In genomic region chr1:244305776-244306341, GRCh38 we compare ENCODE assay signal across 14 cellular contexts.
DNase-seq lines count a peak whose midpoint lies in the region; ATAC-seq and TF ChIP-seq lines count a peak whose summit lies in the region.
"Had no signal": no experiment of that assay in that cellular context is flagged by ENCODE, and none has a peak within 500 bp of the region (broad histone marks: within the 10 kb centered on the region; RNA-seq: fewer than 3 reads in every experiment).

No MANE protein-coding gene starts in this region.

- H3K4me1 Mint-ChIP-seq in CD8-positive, alpha-beta T cell (ENCODE audit: low read depth): no peaks in the 10 kb centered on the region
- H3K4me1 Mint-ChIP-seq in dendritic cell treated with granulocyte-macrophage colony-stimulating factor and Interleukin-4, amounts not matched to agents 40 ng/mL and 50 ng/mL, for 4 days (ENCODE audit: low read depth): peaks cover 46% of the 10 kb centered on the region

- peak overlapping the region; percentile 4 for H2BK5ac ChIP-seq in trophoblast cell (ENCODE audit: low read depth, low read length, poor library complexity)

- no peak overlapping the region for H3K18ac ChIP-seq in trophoblast cell (ENCODE audit: low read length)

- no peaks in the 10 kb centered on the region for H3K79me2 ChIP-seq in trophoblast cell (ENCODE audit: control insufficient read depth, insufficient read depth, low read length, poor library complexity)

- no peaks in the 10 kb centered on the region for H3K4me1 ChIP-seq in CD8-positive, alpha-beta T cell (ENCODE audit: insufficient read depth, low read length)
- peaks cover 5% of the 10 kb centered on the region in 2 donors for H3K4me1 ChIP-seq in adrenal gland (replicated peaks in 1 of 2)
- H3K4me1 ChIP-seq in trophoblast cell (ENCODE audit: control insufficient read depth in 1 of 2, insufficient read depth in 2 of 2, low read length in 2 of 2): peaks cover 12 to 13% of the 10 kb centered on the region in 2 experiments
- H3K4me1 ChIP-seq in BE2C: no peaks in the 10 kb centered on the region

- no peak for DNase-seq in CD8-positive, alpha-beta T cell
- DNase-seq in adrenal gland (peak; percentile 52 to 76 (median 69)), trophoblast cell (no peak), SW480 (ENCODE audit: low spot score) (no peak), BE2C (no peak)
- DNase-seq: ACHN; CD4-positive, alpha-beta T cell; DMS153; DMS79; GDM1; HCEC 1CT had no signal

- H2BK120ac ChIP-seq in trophoblast cell (ENCODE audit: insufficient read depth, low read length, poor library complexity): peak overlapping the region; percentile 7

- H3K4ac ChIP-seq in trophoblast cell (ENCODE audit: low read depth, low read length): no peak overlapping the region

- H3K23ac ChIP-seq in trophoblast cell (ENCODE audit: low read length): no peak overlapping the region

- H3K36me3 Mint-ChIP-seq in CD8-positive, alpha-beta T cell: no peaks in the 10 kb centered on the region
- no peaks in the 10 kb centered on the region for H3K36me3 Mint-ChIP-seq in dendritic cell treated with granulocyte-macrophage colony-stimulating factor and Interleukin-4, amounts not matched to agents 40 ng/mL and 50 ng/mL, for 4 days (ENCODE audit: low read depth)

- H3K14ac ChIP-seq in trophoblast cell (ENCODE audit: low read length): peak overlapping the region; percentile 14

- WGBS in adrenal gland, 4 donors: 46 to 64% (median 58%) methylated on average over 4 of the region's 4 CpGs
- WGBS in trophoblast cell (ENCODE audit: extremely low coverage, insufficient coverage, insufficient read length): no CpG with 5 or more reads among the region's 4 CpGs

- no peak overlapping the region for H4K8ac ChIP-seq in trophoblast cell (ENCODE audit: low read depth, low read length)

- intact Hi-C loops in CD8-positive, alpha-beta T cell (cut with DNase I, micrococcal nuclease): no loop called here
- intact Hi-C loops in adrenal gland (cut with DNase I): no loop called here
- intact Hi-C loops in dendritic cell treated with granulocyte-macrophage colony-stimulating factor and Interleukin-4, amounts not matched to agents 40 ng/mL and 50 ng/mL, for 4 days (cut with micrococcal nuclease): loop anchor here (2.0 kb wide), 2 partner anchors 17 to 257 kb away; no protein-coding TSS in a partner anchor

- CTCF ChIA-PET in CD8-positive, alpha-beta T cell (lab: Charles Lee): no interaction called here

- no peak overlapping the region for H4K91ac ChIP-seq in trophoblast cell (ENCODE audit: low read depth, low read length)

- H3K4me3 Mint-ChIP-seq in CD8-positive, alpha-beta T cell: no peak overlapping the region
- no peak overlapping the region for H3K4me3 Mint-ChIP-seq in dendritic cell treated with granulocyte-macrophage colony-stimulating factor and Interleukin-4, amounts not matched to agents 40 ng/mL and 50 ng/mL, for 4 days
- H3K4me3 Mint-ChIP-seq: CD4-positive, alpha-beta T cell; GM23338 had no signal

- H3K36me3 ChIP-seq in CD8-positive, alpha-beta T cell (ENCODE audit: insufficient read depth, low read length): no peaks in the 10 kb centered on the region
- no peaks in the 10 kb centered on the region for H3K36me3 ChIP-seq in adrenal gland (replicated peaks in 1 of 2)
- H3K36me3 ChIP-seq in trophoblast cell (ENCODE audit: control insufficient read depth in 1 of 2, insufficient read depth in 2 of 2, low read length in 2 of 2): no peaks in the 10 kb centered on the region
- H3K36me3 ChIP-seq in BE2C: no peaks in the 10 kb centered on the region

- H3K9me3 Mint-ChIP-seq in CD8-positive, alpha-beta T cell: peaks cover 5% of the 10 kb centered on the region
- H3K9me3 Mint-ChIP-seq in dendritic cell treated with granulocyte-macrophage colony-stimulating factor and Interleukin-4, amounts not matched to agents 40 ng/mL and 50 ng/mL, for 4 days: peaks cover 9% of the 10 kb centered on the region

- H3K9me3 ChIP-seq in CD8-positive, alpha-beta T cell (ENCODE audit: low read length): no peaks in the 10 kb centered on the region
- no peaks in the 10 kb centered on the region for H3K9me3 ChIP-seq in adrenal gland (replicated peaks in 1 of 3)
- H3K9me3 ChIP-seq in trophoblast cell (ENCODE audit: insufficient read depth, low read depth, low read length): peaks cover 2% of the 10 kb centered on the region
- H3K9me3 ChIP-seq in BE2C: no peaks in the 10 kb centered on the region

- H3K79me1 ChIP-seq in trophoblast cell (ENCODE audit: low read length): peaks cover 8% of the 10 kb centered on the region

- H4K12ac ChIP-seq in trophoblast cell (ENCODE audit: low read depth, low read length): no peak overlapping the region

- ATAC-seq in CD8-positive, alpha-beta T cell: no peak
- ATAC-seq: GM23338 had no signal

- peak overlapping the region; percentile 6 for H2BK12ac ChIP-seq in trophoblast cell (ENCODE audit: low read length)

- H3K27ac Mint-ChIP-seq in CD8-positive, alpha-beta T cell: peak overlapping the region; percentile 24
- H3K27ac Mint-ChIP-seq in dendritic cell treated with granulocyte-macrophage colony-stimulating factor and Interleukin-4, amounts not matched to agents 40 ng/mL and 50 ng/mL, for 4 days: peak overlapping the region; percentile 87
- H3K27ac Mint-ChIP-seq: CD4-positive, alpha-beta T cell; GM23338 had no signal

- H3K4me3 ChIP-seq in CD8-positive, alpha-beta T cell (ENCODE audit: low read depth, low read length): no peak overlapping the region
- H3K4me3 ChIP-seq in adrenal gland (no peak overlapping the region), trophoblast cell (ENCODE audit: low read depth, low read length) (no peak overlapping the region), BE2C (ENCODE audit: low read depth, low read length) (no peak overlapping the region)
- H3K4me3 ChIP-seq: GM23338 had no signal

- no peak for TF ChIP-seq CTCF in CD8-positive, alpha-beta T cell (IDR thresholded peaks at IDR 0.05)
- TF ChIP-seq CTCF in adrenal gland (IDR thresholded peaks at IDR 0.05) (no peak), BE2C (IDR thresholded peaks at IDR 0.05; ENCODE audit: low read depth, low read length) (no peak)

- peak overlapping the region; percentile 66 for H2AK5ac ChIP-seq in trophoblast cell (ENCODE audit: low read length)

- no peak overlapping the region for H3K9ac ChIP-seq in trophoblast cell (ENCODE audit: low read length)

- no peak for TF ChIP-seq POLR2A in adrenal gland (IDR thresholded peaks at IDR 0.05)

- H3K27ac ChIP-seq in CD8-positive, alpha-beta T cell (ENCODE audit: low read depth, low read length): no peak overlapping the region
- H3K27ac ChIP-seq in adrenal gland (peak overlapping the region in 1 of 5 donors; percentile 55), trophoblast cell (ENCODE audit: low read depth, low read length) (no peak overlapping the region)
- H3K27ac ChIP-seq: C4-2B had no signal

- no peaks in the 10 kb centered on the region for H3K27me3 Mint-ChIP-seq in CD8-positive, alpha-beta T cell (ENCODE audit: low read depth)
- no peaks in the 10 kb centered on the region for H3K27me3 Mint-ChIP-seq in dendritic cell treated with granulocyte-macrophage colony-stimulating factor and Interleukin-4, amounts not matched to agents 40 ng/mL and 50 ng/mL, for 4 days
- H3K27me3 Mint-ChIP-seq: CD4-positive, alpha-beta T cell had no signal

- no peaks in the 10 kb centered on the region for H3K27me3 ChIP-seq in CD8-positive, alpha-beta T cell (ENCODE audit: insufficient read depth, low read length)
- H3K27me3 ChIP-seq in adrenal gland (no peaks in the 10 kb centered on the region), trophoblast cell (ENCODE audit: insufficient read depth, low read length) (no peaks in the 10 kb centered on the region), BE2C (no peaks in the 10 kb centered on the region)

- POLR2A ChIA-PET in CD8-positive, alpha-beta T cell (lab: Charles Lee): no interaction called here

- H3K4me2 ChIP-seq in trophoblast cell (ENCODE audit: low read length): no peak overlapping the region
- H3K4me2 ChIP-seq: GM23338 had no signal

- H2AFZ ChIP-seq in trophoblast cell (ENCODE audit: insufficient read depth, low read length, poor library complexity): no peak overlapping the region
- H2AFZ ChIP-seq: GM23338 had no signal

Comparison
In these comparisons a context has a peak if more than half of its experiments do, and no peak if none do; other contexts are left out.
1. DNase-seq: peak in adrenal gland (7 of 7); none in CD8-positive, alpha-beta T cell (0 of 7), trophoblast cell (0 of 2), SW480 (single experiment) and BE2C (single experiment).